Comparison of ENCODE assay signal across 9 cellular contexts in genomic region chr9:74499111-74499601, GRCh38. TPM values are rescaled to one million over a fixed set of nuclear protein-coding genes. Genes with fewer than 3 reads are reported as not detected.
A peak's percentile ranks its signal among the peaks of the same experiment; 100 is the strongest.
DNase-seq lines count a peak whose midpoint lies in the region; ATAC-seq and TF ChIP-seq lines count a peak whose summit lies in the region.
"Had no signal": no experiment of that assay in that cellular context is flagged by ENCODE, and none has a peak within 500 bp of the region (broad histone marks: within the 10 kb centered on the region; RNA-seq: fewer than 3 reads in every experiment).

No MANE protein-coding gene starts in this region.

- peak in 1 of 2 donors; percentile 24 for ATAC-seq in lower lobe of right lung
- no peak for ATAC-seq in GM18502 (IDR thresholded peaks at IDR 0.05; ENCODE audit: poor library complexity, unreplicated experiment)

- H3K9me3 ChIP-seq in lower lobe of right lung: no peaks in the 10 kb centered on the region
- peaks cover 2% of the 10 kb centered on the region for H3K9me3 ChIP-seq in thymus (ENCODE audit: control insufficient read depth)

- peaks cover 25% of the 10 kb centered on the region for H3K4me1 Mint-ChIP-seq in activated CD4-positive, alpha-beta T cell treated with anti-CD3 and anti-CD28 coated beads, Interleukin-2, amount 10 ng/mL, durations not matched to agents 7 days and 5 days

- H3K27me3 ChIP-seq in lower lobe of right lung (ENCODE audit: low read depth): peaks cover 51% of the 10 kb centered on the region
- H3K27me3 ChIP-seq in thymus (ENCODE audit: control insufficient read depth, insufficient read depth): peaks cover 53% of the 10 kb centered on the region

- H3K27me3 Mint-ChIP-seq in activated CD4-positive, alpha-beta T cell treated with anti-CD3 and anti-CD28 coated beads, Interleukin-2, amount 10 ng/mL, durations not matched to agents 7 days and 5 days: peaks cover 65% of the 10 kb centered on the region

- peak overlapping the region; percentile 7 for H3K4me3 Mint-ChIP-seq in activated CD4-positive, alpha-beta T cell treated with anti-CD3 and anti-CD28 coated beads, Interleukin-2, amount 10 ng/mL, durations not matched to agents 7 days and 5 days

- CTCF ChIA-PET in activated CD4-positive, alpha-beta T cell treated with anti-CD3 and anti-CD28 coated beads, Interleukin-2, amount 10 ng/mL, durations not matched to agents 7 days and 5 days (lab: Charles Lee): no interaction called here

- H3K27ac ChIP-seq in lower lobe of right lung (no peak overlapping the region), thymus (ENCODE audit: low read depth) (no peak overlapping the region)

- WGBS in thymus: 4% methylated on average over 19 of the region's 19 CpGs

- no peak for DNase-seq in activated CD4-positive, alpha-beta T cell treated with anti-CD3 and anti-CD28 coated beads, Interleukin-2, amount 10 ng/mL, durations not matched to agents 7 days and 5 days
- DNase-seq in activated CD4-positive, alpha-beta T cell treated with anti-CD3 and anti-CD28 coated beads, Interleukin-2, amount 50 U/mL, for 48 hours: no peak
- DNase-seq in astrocyte of the hippocampus (ENCODE audit: low read depth, low spot score) (peak; percentile 36), lower lobe of right lung (no peak), NAMALWA (ENCODE audit: low spot score) (no peak)
- no peak for DNase-seq in activated CD4-positive, CD25-positive, alpha-beta regulatory T cell (lab: John Stamatoyannopoulos, UW)
- DNase-seq: AML-193 had no signal

- H3K9me3 Mint-ChIP-seq in activated CD4-positive, alpha-beta T cell treated with anti-CD3 and anti-CD28 coated beads, Interleukin-2, amount 10 ng/mL, durations not matched to agents 7 days and 5 days: no peaks in the 10 kb centered on the region

- no peak for TF ChIP-seq CTCF in lower lobe of right lung (IDR thresholded peaks at IDR 0.05)

- H3K4me3 ChIP-seq in lower lobe of right lung (peak overlapping the region; percentile 64), thymus (ENCODE audit: low read length) (peak overlapping the region; percentile 64)

- POLR2A ChIA-PET in activated CD4-positive, alpha-beta T cell treated with anti-CD3 and anti-CD28 coated beads, Interleukin-2, amount 10 ng/mL, durations not matched to agents 7 days and 5 days (lab: Charles Lee): no interaction called here

- H3K4me1 ChIP-seq in lower lobe of right lung: peaks cover 34% of the 10 kb centered on the region
- peaks cover 3% of the 10 kb centered on the region for H3K4me1 ChIP-seq in thymus (ENCODE audit: control insufficient read depth, insufficient read depth, low read length)

- no peaks in the 10 kb centered on the region for H3K36me3 ChIP-seq in lower lobe of right lung
- no peaks in the 10 kb centered on the region for H3K36me3 ChIP-seq in thymus (ENCODE audit: control insufficient read depth, insufficient read depth)

- no peaks in the 10 kb centered on the region for H3K36me3 Mint-ChIP-seq in activated CD4-positive, alpha-beta T cell treated with anti-CD3 and anti-CD28 coated beads, Interleukin-2, amount 10 ng/mL, durations not matched to agents 7 days and 5 days (ENCODE audit: low read depth)

- H3K27ac Mint-ChIP-seq in activated CD4-positive, alpha-beta T cell treated with anti-CD3 and anti-CD28 coated beads, Interleukin-2, amount 10 ng/mL, durations not matched to agents 7 days and 5 days: no peak overlapping the region

- intact Hi-C loops in lower lobe of right lung (cut with DNase I): no loop called here

RNA-seq across cellular contexts. Expression of gene RORB, which starts 2.0 kb away (rescaled TPM):
- total RNA-seq in activated CD4-positive, alpha-beta T cell treated with anti-CD3 and anti-CD28 coated beads, Interleukin-2, amount 10 ng/mL, durations not matched to agents 7 days and 5 days: not detected
- total RNA-seq in lower lobe of right lung: 3.4 TPM
- 0.30 TPM for polyA plus RNA-seq in thymus
